30 cellular contexts compared by ENCODE assay signal in the genomic region with DNA sequence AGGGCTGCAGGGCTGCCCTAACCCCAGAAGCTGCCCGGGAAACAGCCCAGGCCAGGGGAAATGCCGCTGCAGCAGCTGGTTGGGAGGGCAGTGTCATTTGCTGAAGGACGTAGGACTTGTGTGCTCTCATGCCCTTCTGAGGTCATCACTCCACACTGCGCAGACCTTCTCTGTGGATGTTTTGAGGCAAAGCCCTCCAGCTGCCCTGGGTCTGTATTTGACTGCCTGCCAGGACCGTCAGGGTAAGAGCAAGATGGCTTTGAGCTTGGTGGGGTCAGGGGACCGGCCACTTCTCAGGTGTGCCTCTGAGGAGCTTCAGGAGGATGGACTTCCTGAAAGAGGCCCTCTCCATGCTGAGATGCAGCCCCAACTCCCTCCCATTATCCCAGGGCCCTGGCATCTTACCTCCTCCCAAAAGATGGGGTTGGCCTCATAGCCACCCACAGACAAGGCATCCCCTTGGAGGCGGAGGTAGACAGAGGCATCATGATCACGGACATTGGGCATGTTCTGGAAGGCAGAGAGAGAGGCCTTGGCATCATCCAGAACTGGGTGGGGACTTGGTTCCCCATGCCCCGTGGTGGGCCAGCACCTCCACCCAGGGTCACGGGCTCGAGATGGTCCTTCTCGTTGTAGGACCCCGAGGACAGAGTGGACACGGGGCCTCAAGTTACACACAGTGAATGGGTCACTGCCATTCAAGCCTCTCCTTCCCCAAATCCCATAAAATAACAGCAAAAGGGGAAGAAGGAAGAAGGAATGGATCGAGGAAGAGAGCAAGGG. TPM values are rescaled to one million over a fixed set of nuclear protein-coding genes. Genes with fewer than 3 reads are reported as not detected.
"Had no signal": no experiment of that assay in that cellular context is flagged by ENCODE, and none has a peak within 500 bp of the region (broad histone marks: within the 10 kb centered on the region; RNA-seq: fewer than 3 reads in every experiment).

No MANE protein-coding gene starts in this region.

- H3K4me1 ChIP-seq: foreskin keratinocyte, pancreas, psoas muscle, tibial artery had no signal

- H3K27me3 ChIP-seq: brain microvascular endothelial cell, left lung, pancreas had no signal

- H3K9me3 ChIP-seq: esophagus muscularis mucosa, heart right ventricle, left lung, pancreas, psoas muscle, SK-N-SH, stomach, tibial artery had no signal

- H3K9ac ChIP-seq: SK-N-SH had no signal

- H3K36me3 ChIP-seq: brain microvascular endothelial cell, esophagus muscularis mucosa, heart right ventricle, left lung, stomach, tibial artery, WERI-Rb-1 had no signal

- H3K4me3 ChIP-seq: esophagus muscularis mucosa, heart right ventricle, left lung, pancreas, psoas muscle, smooth muscle cell, stomach, tibial artery had no signal

- H3K4me2 ChIP-seq: SK-N-SH, smooth muscle cell had no signal

- DNase-seq: activated CD4-positive, alpha-beta T cell treated with anti-CD3 and anti-CD28 coated beads, Interleukin-2, amount 50 U/mL, for 48 hours; activated CD8-positive, alpha-beta memory T cell treated with anti-CD3 and anti-CD28 coated beads for 24 hours; activated naive CD8-positive, alpha-beta T cell treated with anti-CD3 and anti-CD28 coated beads, Interleukin-2, amount 10 ng/mL, durations not matched to agents 7 days and 5 days; brain microvascular endothelial cell; caudate nucleus; dermis blood vessel endothelial cell; effector CD4-positive, alpha-beta T cell; foreskin keratinocyte; heart right ventricle; left lung; mammary epithelial cell; naive B cell; nephron progenitor cell; nucleus accumbens; psoas muscle; SK-N-SH; stimulated activated CD4-positive, alpha-beta T cell treated with anti-CD3 and anti-CD28 coated beads, Interleukin-15, amount 100 ng/mL, for 24 hours; stimulated activated CD4-positive, alpha-beta T cell treated with anti-CD3 and anti-CD28 coated beads, Interleukin-2, amount 100 ng/mL, for 24 hours; stimulated activated naive B cell treated with anti-CD40 and anti-IgM and Interleukin-4, amounts not matched to agents 10 μg/mL and 1 μg/mL and 100 μg/mL, for 72 hours; stomach; SW 1271; T-helper 17 cell; T1000; WERI-Rb-1 had no signal

- FAIRE-seq: astrocyte, pancreas had no signal

- H3K27ac ChIP-seq: brain microvascular endothelial cell, esophagus muscularis mucosa, foreskin keratinocyte, heart right ventricle, left lung, pancreas, psoas muscle, stomach, tibial artery, WERI-Rb-1 had no signal

- ATAC-seq: activated CD4-positive, CD25-positive, alpha-beta regulatory T cell treated with anti-CD3 and anti-CD28 coated beads, Interleukin-2, amount 50 U/mL, for 24 hours; foreskin keratinocyte; heart right ventricle; left lung; pancreas; psoas muscle; stimulated activated naive B cell treated with anti-CD40 and anti-IgM and Interleukin-4, amounts not matched to agents 10 μg/mL and 1 μg/mL and 100 μg/mL, for 72 hours; T-helper 17 cell had no signal

RNA-seq across cellular contexts. Expression of gene SARDH, which starts 19.4 kb away (rescaled TPM):
- total RNA-seq: foreskin keratinocyte had no signal
